8 cellular contexts compared by ENCODE assay signal in the genomic region with DNA sequence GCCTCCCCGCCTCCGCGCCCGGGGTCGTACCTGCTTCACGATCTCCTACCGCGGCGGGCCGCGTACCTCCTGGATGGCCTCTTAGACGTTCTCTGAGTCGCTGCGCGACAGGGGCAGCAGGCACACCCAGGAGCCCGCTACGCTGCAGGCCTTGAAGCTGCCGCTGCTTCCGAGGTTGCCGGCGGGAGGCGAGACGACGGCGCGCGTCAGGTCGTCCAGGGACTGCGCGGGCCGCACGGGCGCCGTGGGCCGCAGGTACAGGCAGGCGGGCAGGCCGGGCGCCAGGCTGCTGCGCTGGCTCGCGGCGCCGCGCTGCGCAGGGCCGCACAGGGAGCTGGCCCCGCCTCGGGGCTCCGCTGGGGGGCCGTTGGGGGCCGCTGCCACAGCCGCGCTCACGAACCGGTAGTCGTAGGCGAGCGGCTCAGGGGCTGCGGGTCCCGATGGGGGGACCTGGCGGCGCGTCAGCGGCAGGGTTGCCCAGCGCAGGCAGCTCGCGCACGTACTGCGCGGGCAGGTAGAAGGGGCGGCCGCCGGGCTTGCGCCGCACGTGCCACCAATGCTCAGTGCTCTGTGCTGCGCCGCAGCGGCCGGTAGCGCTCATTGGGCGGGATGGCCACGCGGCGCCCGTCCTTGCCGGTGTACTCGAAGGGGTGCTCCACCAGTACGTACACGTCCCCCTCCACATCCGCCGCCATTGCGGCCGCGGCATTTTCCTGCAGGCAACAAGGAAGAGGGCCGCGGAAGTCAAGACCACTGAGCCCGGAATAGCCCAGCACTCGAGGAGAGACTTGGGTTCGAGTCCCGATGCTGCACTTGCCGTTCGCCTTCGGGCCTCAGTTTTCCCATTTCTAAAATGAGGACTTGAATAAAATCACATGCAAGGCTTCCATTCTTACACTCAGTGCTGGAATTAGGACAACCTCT.
A peak's percentile ranks its signal among the peaks of the same experiment; 100 is the strongest.
DNase-seq lines count a peak whose midpoint lies in the region; ATAC-seq and TF ChIP-seq lines count a peak whose summit lies in the region.

No MANE protein-coding gene starts in this region.

- H3K27me3 Mint-ChIP-seq in CD4-positive, alpha-beta T cell, result peaks cover 19% of the 10 kb centered on the region
- H3K27me3 Mint-ChIP-seq in Caco-2 (ENCODE audit: insufficient read depth, unreplicated experiment), result no peaks in the 10 kb centered on the region

- H3K27ac ChIP-seq in CD4-positive, alpha-beta T cell (ENCODE audit: low read depth, low read length), result no peak overlapping the region
- H3K27ac ChIP-seq in body of pancreas (peak overlapping the region in 2 of 4 donors; percentile 30 to 63), lower lobe of right lung (peak overlapping the region; percentile 70), tibial nerve (peak overlapping the region in 1 of 4 donors; percentile 13)

- peaks cover 30% of the 10 kb centered on the region for H3K4me1 Mint-ChIP-seq in CD4-positive, alpha-beta T cell (ENCODE audit: low read depth)
- H3K4me1 Mint-ChIP-seq in Caco-2 (ENCODE audit: low read depth, unreplicated experiment), result peaks cover 7% of the 10 kb centered on the region

- no peak for TF ChIP-seq CTCF in CD4-positive, alpha-beta T cell (IDR thresholded peaks at IDR 0.05)
- TF ChIP-seq CTCF in body of pancreas (IDR thresholded peaks at IDR 0.05) (no peak), lower lobe of right lung (IDR thresholded peaks at IDR 0.05) (no peak), tibial nerve (IDR thresholded peaks at IDR 0.05) (peak in 1 of 5 experiments; percentile 12), Caco-2 (IDR thresholded peaks at IDR 0.05; ENCODE audit: insufficient read depth in 1 of 2, low read depth in 1 of 2, low read length in 1 of 2, severe bottlenecking in 1 of 2, unreplicated experiment in 1 of 2) (no peak)

- no peaks in the 10 kb centered on the region for H3K36me3 Mint-ChIP-seq in CD4-positive, alpha-beta T cell (ENCODE audit: low read depth)
- H3K36me3 Mint-ChIP-seq in Caco-2 (ENCODE audit: insufficient read depth, unreplicated experiment), result no peaks in the 10 kb centered on the region

- BruUV-seq in Caco-2 (replicated peaks; lab: Mats Ljungman, UMichigan), result no TSS peak

- no peaks in the 10 kb centered on the region for H3K9me3 ChIP-seq in CD4-positive, alpha-beta T cell (ENCODE audit: control insufficient read depth, low read length)
- H3K9me3 ChIP-seq in body of pancreas, result no peaks in the 10 kb centered on the region
- no peaks in the 10 kb centered on the region for H3K9me3 ChIP-seq in lower lobe of right lung
- no peaks in the 10 kb centered on the region for H3K9me3 ChIP-seq in tibial nerve
- no peaks in the 10 kb centered on the region for H3K9me3 ChIP-seq in Caco-2

- no peaks in the 10 kb centered on the region for H3K9me3 Mint-ChIP-seq in CD4-positive, alpha-beta T cell
- no peaks in the 10 kb centered on the region for H3K9me3 Mint-ChIP-seq in Caco-2 (ENCODE audit: unreplicated experiment)

- no peaks in the 10 kb centered on the region for H3K27me3 ChIP-seq in CD4-positive, alpha-beta T cell (ENCODE audit: control insufficient read depth, insufficient read depth, low read length)
- peaks cover 0 to 10% of the 10 kb centered on the region in 2 donors for H3K27me3 ChIP-seq in body of pancreas
- H3K27me3 ChIP-seq in lower lobe of right lung (ENCODE audit: low read depth), result no peaks in the 10 kb centered on the region
- H3K27me3 ChIP-seq in tibial nerve, result peaks cover 0 to 57% of the 10 kb centered on the region in 2 donors
- H3K27me3 ChIP-seq in Caco-2 (replicated peaks; ENCODE audit: control insufficient read depth, insufficient read depth, low read length), result no peaks in the 10 kb centered on the region

- CTCF ChIA-PET in CD4-positive, alpha-beta T cell (lab: Charles Lee), result no interaction called here
- CTCF ChIA-PET in Caco-2 (lab: Charles Lee), result no interaction called here

- H3K36me3 ChIP-seq in body of pancreas (replicated peaks in 1 of 2; ENCODE audit: insufficient read depth in 1 of 2, low read depth in 2 of 2) (no peaks in the 10 kb centered on the region), lower lobe of right lung (peaks cover 7% of the 10 kb centered on the region), tibial nerve (peaks cover 0 to 18% (median 0%) of the 10 kb centered on the region in 3 donors), Caco-2 (ENCODE audit: control insufficient read depth, insufficient read depth, low read length) (no peaks in the 10 kb centered on the region)

- no peak for ATAC-seq in CD4-positive, alpha-beta T cell (ENCODE audit: poor library complexity)
- ATAC-seq in body of pancreas (peak; percentile 36), lower lobe of right lung (peak in 1 of 2 donors; percentile 2)

- H3K27ac Mint-ChIP-seq in CD4-positive, alpha-beta T cell, result no peak overlapping the region
- no peak overlapping the region for H3K27ac Mint-ChIP-seq in Caco-2 (ENCODE audit: unreplicated experiment)

- H3K4me3 ChIP-seq in body of pancreas (no peak overlapping the region), lower lobe of right lung (peak overlapping the region; percentile 66), tibial nerve (peak overlapping the region; percentile 11 to 34 (median 18)), Caco-2 (ENCODE audit: low read depth, low read length) (no peak overlapping the region)

- POLR2A ChIA-PET in CD4-positive, alpha-beta T cell (lab: Charles Lee), result no interaction called here
- POLR2A ChIA-PET in Caco-2 (lab: Charles Lee), result no interaction called here

- WGBS in body of pancreas, 2 donors, result 10 to 24% methylated on average over 18 to 93 of the region's 104 CpGs
- 19 to 26% methylated on average over 46 of the region's 104 CpGs for WGBS in tibial nerve, 2 donors

- TF ChIP-seq POLR2A in body of pancreas (IDR thresholded peaks at IDR 0.05) (no peak), tibial nerve (IDR thresholded peaks at IDR 0.05) (no peak)

- DNase-seq in CD4-positive, alpha-beta T cell, result peak in 1 of 10 experiments; percentile 19
- DNase-seq in NCI-H1105 (lab: John Stamatoyannopoulos, UW) (peak; percentile 41), body of pancreas (peak; percentile 38 to 56 (median 47)), lower lobe of right lung (peak; percentile 69), tibial nerve (ENCODE audit: low spot score in 2 of 2) (no peak), HT-29 (ENCODE audit: low spot score) (no peak), HK-2 (ENCODE audit: unreplicated experiment) (no peak), Caco-2 (no peak)

- no peak for TF ChIP-seq EP300 in tibial nerve (IDR thresholded peaks at IDR 0.05)

- intact Hi-C loops in CD4-positive, alpha-beta T cell (cut with DNase I, micrococcal nuclease), result loop anchor here (5.0 to 10.0 kb wide), 3 partner anchors 66 to 419 kb away; no protein-coding TSS in a partner anchor
- intact Hi-C loops in body of pancreas (cut with DNase I) (no loop called here), lower lobe of right lung (cut with DNase I) (no loop called here), Caco-2 (cut with micrococcal nuclease; ENCODE audit: unreplicated experiment) (loop anchor here (10.0 kb wide), 1 partner anchor 354 kb away; no protein-coding TSS in a partner anchor)

- peak overlapping the region; percentile 68 for H3K4me3 Mint-ChIP-seq in CD4-positive, alpha-beta T cell
- no peak overlapping the region for H3K4me3 Mint-ChIP-seq in Caco-2 (ENCODE audit: unreplicated experiment)

- H3K4me1 ChIP-seq in body of pancreas, result peaks cover 63% of the 10 kb centered on the region
- peaks cover 77% of the 10 kb centered on the region for H3K4me1 ChIP-seq in lower lobe of right lung
- H3K4me1 ChIP-seq in tibial nerve, result peaks cover 0 to 63% (median 41%) of the 10 kb centered on the region in 4 donors
- H3K4me1 ChIP-seq in Caco-2, result no peaks in the 10 kb centered on the region

Comparison
In these comparisons a context has a peak if more than half of its experiments do, and no peak if none do; other contexts are left out.
1. DNase-seq: peak in NCI-H1105 (single experiment), body of pancreas (4 of 4) and lower lobe of right lung (single experiment); none in tibial nerve (0 of 2), HT-29 (single experiment), HK-2 (single experiment) and Caco-2 (0 of 2).
2. H3K4me3 ChIP-seq: peak in lower lobe of right lung (single experiment) and tibial nerve (4 of 4); none in body of pancreas (0 of 2) and Caco-2 (single experiment).
3. intact Hi-C loops: an anchor here in CD4-positive, alpha-beta T cell (5.0 to 10.0 kb wide) and Caco-2 (10.0 kb wide); none called in body of pancreas and lower lobe of right lung.